ENCODE assay signal across 34 cellular contexts in the genomic region with DNA sequence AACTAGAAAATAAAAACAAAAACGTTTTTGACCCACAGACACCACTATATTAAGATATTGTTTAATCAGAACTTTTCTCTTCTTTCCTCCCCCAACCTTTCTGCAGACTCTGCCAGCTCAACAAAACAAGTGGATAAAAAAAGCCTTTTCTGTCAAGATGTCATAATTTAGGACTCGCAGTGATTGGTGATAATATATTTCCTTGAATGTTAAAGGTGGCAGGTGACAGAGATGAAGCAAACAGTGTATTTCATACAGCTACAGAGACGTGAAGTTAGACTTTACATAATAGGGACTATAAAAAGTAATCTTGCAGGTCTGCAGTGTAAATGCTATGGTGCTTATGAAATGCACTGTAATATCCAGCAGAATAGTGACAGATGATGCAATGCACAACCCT.
"Had no signal": no experiment of that assay in that cellular context is flagged by ENCODE, and none has a peak within 500 bp of the region (broad histone marks: within the 10 kb centered on the region; RNA-seq: fewer than 3 reads in every experiment).

No MANE protein-coding gene starts in this region.

- H3K9me3 ChIP-seq: adrenal gland, body of pancreas, breast epithelium, SJCRH30 had no signal

- H3K4me3 ChIP-seq: adrenal gland, body of pancreas, breast epithelium, SJCRH30, SK-N-MC had no signal

- H3K27me3 ChIP-seq: adrenal gland, body of pancreas, breast epithelium, SJCRH30 had no signal

- H3K27ac ChIP-seq: adrenal gland, body of pancreas, breast epithelium, SJCRH30, SK-N-MC, WERI-Rb-1 had no signal

- H3K36me3 ChIP-seq: adrenal gland, breast epithelium, SJCRH30, WERI-Rb-1 had no signal

- ATAC-seq: activated CD8-positive, alpha-beta T cell treated with anti-CD3 and anti-CD28 coated beads for 36 hours; activated T-cell treated with anti-CD3 and anti-CD28 coated beads, Interleukin-2, amount 50 U/mL, for 72 hours; activated T-helper 17 cell treated with anti-CD3 and anti-CD28 coated beads, Interleukin-2, amount 50 U/mL, for 72 hours; body of pancreas; Panc1 had no signal

- DNase-seq: activated CD4-positive, alpha-beta T cell treated with anti-CD3 and anti-CD28 coated beads for 1 hour; activated CD4-positive, alpha-beta T cell treated with anti-CD3 and anti-CD28 coated beads for 48 hours; activated CD4-positive, alpha-beta T cell treated with anti-CD3 and anti-CD28 coated beads, Interleukin-2, amount 50 U/mL, for 4 hours; activated CD4-positive, CD25-positive, alpha-beta regulatory T cell; activated CD8-positive, alpha-beta T cell treated with anti-CD3 and anti-CD28 coated beads for 36 hours; activated effector memory CD4-positive, alpha-beta T cell treated with anti-CD3 and anti-CD28 coated beads, Interleukin-2, amount 50 U/mL, for 16 hours; activated naive CD4-positive, alpha-beta T cell treated with Interleukin-2 at 50 U/mL for 16 hours; activated naive CD8-positive, alpha-beta T cell treated with anti-CD3 and anti-CD28 coated beads, Interleukin-2, amount 10 ng/mL, durations not matched to agents 7 days and 5 days; activated T-cell treated with anti-CD3 and anti-CD28 coated beads, Interleukin-2, amount 50 U/mL, for 1 hour; activated T-cell treated with anti-CD3 and anti-CD28 coated beads, Interleukin-2, amount 50 U/mL, for 72 hours; adrenal gland; body of pancreas; cerebellar nuclear complex; Karpas-422; KBM-7; MV-4-11; NCI-H1092; NCI-H1436 treated with DMSO at 0.1 percent for 48 hours; NCI-H1694 treated with DMSO at 0.1 percent for 48 hours; NCI-H2029 treated with DMSO at 0.1 percent for 48 hours; NCI-H2107; NCI-H2171; NCI-H510A; NCI-H526; NCI-H748 treated with DMSO at 0.1 percent for 48 hours; SHP77; SJCRH30; T1000; WERI-Rb-1 had no signal

- FAIRE-seq: astrocyte had no signal
